In genomic region chr19:3975637-3976087, GRCh38 we compare ENCODE assay signal across 12 cellular contexts. TPM values are rescaled to one million over a fixed set of nuclear protein-coding genes. Genes with fewer than 3 reads are reported as not detected.
DNase-seq lines count a peak whose midpoint lies in the region; ATAC-seq and TF ChIP-seq lines count a peak whose summit lies in the region.
"Had no signal": no experiment of that assay in that cellular context is flagged by ENCODE, and none has a peak within 500 bp of the region (broad histone marks: within the 10 kb centered on the region; RNA-seq: fewer than 3 reads in every experiment).

No MANE protein-coding gene starts in this region.

- no peaks in the 10 kb centered on the region for H3K23me2 ChIP-seq in H9 (ENCODE audit: insufficient read length, low read depth, low read length, poor library complexity, severe bottlenecking)

- H3T11ph ChIP-seq in H9 (ENCODE audit: low read length): no peak overlapping the region

- no peak overlapping the region for H3K27ac ChIP-seq in CD4-positive, CD25-positive, alpha-beta regulatory T cell (ENCODE audit: insufficient read depth, low read length, poor library complexity, severe bottlenecking)
- H3K27ac ChIP-seq in H9 (ENCODE audit: insufficient read length, low read depth, low read length) (no peak overlapping the region), endodermal cell (ENCODE audit: low read depth, low read length) (peak overlapping the region; percentile 44)

- H3K4me3 ChIP-seq in CD4-positive, CD25-positive, alpha-beta regulatory T cell (ENCODE audit: low read depth, low read length): no peak overlapping the region
- H3K4me3 ChIP-seq in endodermal cell (ENCODE audit: low read length): no peak overlapping the region

- H3K9ac ChIP-seq in H9 (ENCODE audit: extremely low read depth, insufficient read length, low read length) (no peak overlapping the region), endodermal cell (ENCODE audit: extremely low read depth, low read length, poor library complexity, severe bottlenecking) (no peak overlapping the region)

- no peak overlapping the region for H2BK15ac ChIP-seq in H9 (ENCODE audit: low read depth, low read length)

- no peak for TF ChIP-seq CTCF in H9 (conservative IDR thresholded peaks at IDR 0.05)
- no peak for TF ChIP-seq CTCF in endodermal cell (conservative IDR thresholded peaks at IDR 0.05)

- H2BK5ac ChIP-seq in H9 (ENCODE audit: insufficient read length, low read length): no peak overlapping the region

- H2BK20ac ChIP-seq in H9 (ENCODE audit: low read depth, low read length, poor library complexity, severe bottlenecking): no peak overlapping the region

- no peaks in the 10 kb centered on the region for H3K79me2 ChIP-seq in H9 (ENCODE audit: insufficient read depth, low read length)

- H2BK12ac ChIP-seq in H9 (ENCODE audit: insufficient read length, low read depth, low read length): no peak overlapping the region

- no peak for ATAC-seq in CD4-positive, CD25-positive, alpha-beta regulatory T cell (ENCODE audit: low read depth in 2 of 2)
- no peak for ATAC-seq in GM21737 (IDR thresholded peaks at IDR 0.05; ENCODE audit: unreplicated experiment)
- ATAC-seq: left colon had no signal

- H2BK120ac ChIP-seq in H9 (ENCODE audit: low read depth, low read length, poor library complexity, severe bottlenecking): no peak overlapping the region

- H3K14ac ChIP-seq in H9 (ENCODE audit: insufficient read depth, low read length): no peak overlapping the region

- H3K27ac Mint-ChIP-seq in CD4-positive, CD25-positive, alpha-beta regulatory T cell: peak overlapping the region in 1 of 3 donors; percentile 35
- peak overlapping the region; percentile 23 to 68 (median 35); a peak in 1 of 7 replicates for H3K27ac Mint-ChIP-seq in H9
- peak overlapping the region; percentile 58 for H3K27ac Mint-ChIP-seq in endodermal cell

- no peak overlapping the region for H3K18ac ChIP-seq in H9 (ENCODE audit: insufficient read length, low read depth, low read length)

- H3K23ac ChIP-seq in H9 (ENCODE audit: insufficient read length, low read depth, low read length): no peak overlapping the region

- peaks cover 17% of the 10 kb centered on the region for H3K36me3 Mint-ChIP-seq in CD4-positive, CD25-positive, alpha-beta regulatory T cell
- H3K36me3 Mint-ChIP-seq in H9 (ENCODE audit: insufficient read depth in 1 of 3, low read depth in 3 of 3) (peaks cover 43 to 61% (median 49%) of the 10 kb centered on the region in 3 experiments), endodermal cell (ENCODE audit: low read depth) (peaks cover 49% of the 10 kb centered on the region)

- peaks cover 54% of the 10 kb centered on the region for H3K36me3 ChIP-seq in CD4-positive, CD25-positive, alpha-beta regulatory T cell (ENCODE audit: control insufficient read depth, insufficient read depth, low read length)
- peaks cover 60% of the 10 kb centered on the region for H3K36me3 ChIP-seq in endodermal cell (ENCODE audit: control insufficient read depth, insufficient read depth, low read length)

- H3K4me2 ChIP-seq in H9 (ENCODE audit: insufficient read depth, insufficient read length, low read length): no peak overlapping the region

- peaks cover 0 to 19% (median 6%) of the 10 kb centered on the region in 4 donors for H3K4me1 Mint-ChIP-seq in CD4-positive, CD25-positive, alpha-beta regulatory T cell
- H3K4me1 Mint-ChIP-seq in H9: peaks cover 2 to 4% of the 10 kb centered on the region in 2 experiments; a peak in 2 of 4 replicates
- peaks cover 2% of the 10 kb centered on the region for H3K4me1 Mint-ChIP-seq in endodermal cell

- peaks cover 0 to 2% (median 0%) of the 10 kb centered on the region in 7 donors for H3K9me3 Mint-ChIP-seq in CD4-positive, CD25-positive, alpha-beta regulatory T cell
- H3K9me3 Mint-ChIP-seq in H9 (no peaks in the 10 kb centered on the region; a peak in 1 of 5 replicates), endodermal cell (no peaks in the 10 kb centered on the region)

- H4K91ac ChIP-seq in H9 (ENCODE audit: insufficient read length, low read depth, low read length): no peak overlapping the region

- no peak overlapping the region for H3K56ac ChIP-seq in H9 (ENCODE audit: insufficient read length, low read depth, low read length)

- H3K27me3 Mint-ChIP-seq in CD4-positive, CD25-positive, alpha-beta regulatory T cell: no peaks in the 10 kb centered on the region
- H3K27me3 Mint-ChIP-seq in H9 (ENCODE audit: low read depth) (peaks cover 4% of the 10 kb centered on the region), endodermal cell (ENCODE audit: insufficient read depth) (no peaks in the 10 kb centered on the region)

- H2AFZ ChIP-seq in H9 (ENCODE audit: low read length): no peak overlapping the region

- no peaks in the 10 kb centered on the region for H3K79me1 ChIP-seq in H9 (ENCODE audit: insufficient read depth, low read depth, low read length, poor library complexity, severe bottlenecking)

- no peak overlapping the region for H4K5ac ChIP-seq in H9 (ENCODE audit: insufficient read length, low read depth, low read length)

- no peak overlapping the region for H4K8ac ChIP-seq in H9 (replicated peaks; ENCODE audit: insufficient read length, low read depth, low read length)

- no peaks in the 10 kb centered on the region for H3K9me3 ChIP-seq in CD4-positive, CD25-positive, alpha-beta regulatory T cell (ENCODE audit: control insufficient read depth in 2 of 2, low read length in 2 of 2)
- no peaks in the 10 kb centered on the region for H3K9me3 ChIP-seq in H9 (ENCODE audit: control insufficient read depth, low read depth, low read length)
- H3K9me3 ChIP-seq in endodermal cell (ENCODE audit: control insufficient read depth, low read length): no peaks in the 10 kb centered on the region

- no peaks in the 10 kb centered on the region for H4K20me1 ChIP-seq in H9 (ENCODE audit: control insufficient read depth, insufficient read depth, insufficient read length)

- no peak overlapping the region for H2AK5ac ChIP-seq in H9 (ENCODE audit: insufficient read length, low read length)

- H3K27me3 ChIP-seq in CD4-positive, CD25-positive, alpha-beta regulatory T cell (ENCODE audit: control insufficient read depth, insufficient read depth, low read length): no peaks in the 10 kb centered on the region
- H3K27me3 ChIP-seq in H9 (ENCODE audit: insufficient read depth, low read length): no peaks in the 10 kb centered on the region
- H3K27me3 ChIP-seq in endodermal cell (ENCODE audit: control insufficient read depth, insufficient read depth, low read length, poor library complexity, severe bottlenecking): no peaks in the 10 kb centered on the region

- H3K4me1 ChIP-seq in CD4-positive, CD25-positive, alpha-beta regulatory T cell (ENCODE audit: control insufficient read depth, insufficient read depth, low read length, poor library complexity, severe bottlenecking): peaks cover 6% of the 10 kb centered on the region
- H3K4me1 ChIP-seq in H9 (ENCODE audit: insufficient read depth, low read length) (no peaks in the 10 kb centered on the region), endodermal cell (ENCODE audit: control insufficient read depth, insufficient read depth, low read length) (peaks cover 5% of the 10 kb centered on the region)

- peak in 1 of 3 donors; percentile 21 for DNase-seq in CD4-positive, CD25-positive, alpha-beta regulatory T cell
- DNase-seq in H9 (peak; percentile 33), endodermal cell (peak; percentile 49), NCI-H510A treated with DMSO at 0.1 percent for 48 hours (lab: John Stamatoyannopoulos, UW) (no peak), SKM-1 (lab: John Stamatoyannopoulos, UW; ENCODE audit: unreplicated experiment) (no peak)
- DNase-seq: activated gamma-delta T cell treated with Interleukin-2 at 50 U/mL for 16 hours, COR-L47, left colon, occipital lobe, substantia nigra had no signal

- H3K4ac ChIP-seq in H9 (ENCODE audit: low read depth, low read length): no peak overlapping the region

- H3K4me3 Mint-ChIP-seq in CD4-positive, CD25-positive, alpha-beta regulatory T cell: peak overlapping the region in 3 of 4 donors; percentile 31 to 69 (median 65)
- H3K4me3 Mint-ChIP-seq in H9 (peak overlapping the region in 1 of 2 experiments; percentile 35; a peak in 1 of 5 replicates), endodermal cell (no peak overlapping the region)

- no CpG with 5 or more reads among the region's 14 CpGs for WGBS in H9 (ENCODE audit: extremely low coverage, insufficient read length, low lambda C conversion rate)
- 95 to 97% methylated on average over 11 to 14 of the region's 14 CpGs for WGBS in endodermal cell (ENCODE audit: insufficient coverage in 1 of 2, insufficient read length in 1 of 2), 2 experiments

RNA-seq across cellular contexts. Expression of gene DAPK3, which starts 4.8 kb away (rescaled TPM):
- total RNA-seq in CD4-positive, CD25-positive, alpha-beta regulatory T cell: 42.3 TPM
- 10 to 100 TPM; 20.7 to 31.3 (median 24.6) TPM for polyA plus RNA-seq in CD4-positive, CD25-positive, alpha-beta regulatory T cell
- total RNA-seq in H9 (2021) (114 and 121 TPM in 2 replicates), endodermal cell (100 to 1,000 TPM in 1 of 2 donors, 10 to 100 TPM in 1; 89.9 to 106 TPM)
- 64.1 TPM for polyA plus RNA-seq in endodermal cell (2013, experiment 1 of 2)
- polyA plus RNA-seq in endodermal cell (2013, experiment 2 of 2): 54.5 TPM

RNA-seq across cellular contexts. Expression of gene EEF2, which starts 9.6 kb away (rescaled TPM):
- 2,369 TPM for total RNA-seq in CD4-positive, CD25-positive, alpha-beta regulatory T cell
- polyA plus RNA-seq in CD4-positive, CD25-positive, alpha-beta regulatory T cell: 100 to 1,000 TPM; 564 to 602 (median 587) TPM
- 3,615 and 3,676 TPM in 2 replicates for total RNA-seq in H9 (2021)
- 1,000 to 10,000 TPM; 1,913 to 2,886 TPM for total RNA-seq in endodermal cell
- polyA plus RNA-seq in endodermal cell (2013, experiment 1 of 2): 1,668 TPM
- 1,515 TPM for polyA plus RNA-seq in endodermal cell (2013, experiment 2 of 2)

RNA-seq across cellular contexts. Expression of gene PIAS4, which starts 31.9 kb away (rescaled TPM):
- total RNA-seq in CD4-positive, CD25-positive, alpha-beta regulatory T cell: 25.4 TPM
- 10 to 100 TPM in 1 of 4 donors, 1 to 10 TPM in 3; 4.1 to 10.4 (median 4.4) TPM for polyA plus RNA-seq in CD4-positive, CD25-positive, alpha-beta regulatory T cell
- total RNA-seq in H9 (2021) (52.0 and 59.4 TPM in 2 replicates), endodermal cell (10 to 100 TPM; 57.5 to 58.1 TPM)
- polyA plus RNA-seq in endodermal cell (2013, experiment 1 of 2): 35.5 TPM
- polyA plus RNA-seq in endodermal cell (2013, experiment 2 of 2): 30.9 TPM

RNA-seq across cellular contexts. Expression of gene NMRK2, which starts 42.8 kb away (rescaled TPM):
- total RNA-seq in CD4-positive, CD25-positive, alpha-beta regulatory T cell: not detected
- polyA plus RNA-seq in CD4-positive, CD25-positive, alpha-beta regulatory T cell: not detected
- total RNA-seq in H9 (2021) (60.0 and 62.7 TPM in 2 replicates), endodermal cell (10 to 100 TPM; 22.1 to 36.4 TPM)
- 8.8 TPM for polyA plus RNA-seq in endodermal cell (2013, experiment 1 of 2)
- polyA plus RNA-seq in endodermal cell (2013, experiment 2 of 2): 6.7 TPM
- total RNA-seq: frontal cortex, left colon, occipital lobe had no signal

Comparison
In these comparisons a context has a peak if more than half of its experiments do, and no peak if none do; other contexts are left out.
1. DNase-seq: peak in H9 (single experiment) and endodermal cell (single experiment); none in NCI-H510A treated with DMSO at 0.1 percent for 48 hours (single experiment) and SKM-1 (single experiment).